ENCODE assay signal across 1 cellular context in the genomic region with DNA sequence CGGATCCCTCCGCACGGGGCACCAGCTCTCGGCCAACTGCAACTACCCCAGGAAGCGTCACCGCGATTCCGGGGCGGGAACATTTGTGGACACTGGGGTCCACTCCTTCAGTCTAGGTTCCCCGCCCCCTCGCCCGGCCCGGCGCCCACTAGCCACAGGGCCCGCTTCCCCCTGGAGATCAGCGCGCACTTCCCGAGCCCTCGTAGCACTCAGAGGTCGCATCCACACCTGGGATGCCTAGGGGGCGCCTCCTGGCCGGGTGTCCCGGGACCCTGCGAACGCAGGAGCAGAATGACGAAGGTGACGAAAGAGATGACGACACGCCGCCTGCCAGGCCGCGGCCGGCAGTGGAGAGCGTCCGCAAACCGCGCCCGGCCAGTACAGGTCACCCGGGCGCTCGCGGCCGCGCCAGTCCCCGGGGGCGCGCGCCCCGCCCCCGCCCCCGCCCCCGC.
A peak's percentile ranks its signal among the peaks of the same experiment; 100 is the strongest.
TF ChIP-seq lines count a peak whose summit lies in the region.

No MANE protein-coding gene starts in this region.

TF ChIP-seq in HepG2, 621 proteins besides CTCF, POLR2A, EP300 and RAD21 (continued from another document and continues in another):
- TF ChIP-seq, protein P1, sequence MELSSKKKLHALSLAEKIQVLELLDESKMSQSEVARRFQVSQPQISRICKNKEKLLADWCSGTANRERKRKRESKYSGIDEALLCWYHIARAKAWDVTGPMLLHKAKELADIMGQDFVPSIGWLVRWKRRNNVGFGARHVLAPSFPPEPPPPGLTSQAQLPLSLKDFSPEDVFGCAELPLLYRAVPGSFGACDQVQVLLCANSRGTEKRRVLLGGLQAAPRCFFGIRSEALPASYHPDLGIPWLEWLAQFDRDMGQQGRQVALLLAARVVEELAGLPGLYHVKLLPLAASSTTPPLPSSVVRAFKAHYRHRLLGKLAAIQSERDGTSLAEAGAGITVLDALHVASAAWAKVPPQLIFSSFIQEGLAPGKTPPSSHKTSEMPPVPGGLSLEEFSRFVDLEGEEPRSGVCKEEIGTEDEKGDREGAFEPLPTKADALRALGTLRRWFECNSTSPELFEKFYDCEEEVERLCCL (CRISPR knock-in tag; IDR thresholded peaks at IDR 0.05; ENCODE audit: borderline replicate concordance) = 0 out of 2 replicates have a peak, but pooled peaks have one; percentile 68
- TF ChIP-seq MAZ (IDR thresholded peaks at IDR 0.05; ENCODE audit: borderline replicate concordance, low read depth, low read length) = peak; percentile 53; the same call in 1 of the 2 replicates
- TF ChIP-seq MAZ (CRISPR knock-in tag; IDR thresholded peaks at IDR 0.05; ENCODE audit: low read depth) = peak; percentile 96
- peak; percentile 98 for TF ChIP-seq ZBTB7B (CRISPR knock-in tag; IDR thresholded peaks at IDR 0.05)
- TF ChIP-seq ZBTB20 (CRISPR knock-in tag; IDR thresholded peaks at IDR 0.05; ENCODE audit: borderline replicate concordance, low read depth) = no peak
- TF ChIP-seq ZNF317 (CRISPR knock-in tag; IDR thresholded peaks at IDR 0.05) = peak; percentile 75
- TF ChIP-seq, protein P2, sequence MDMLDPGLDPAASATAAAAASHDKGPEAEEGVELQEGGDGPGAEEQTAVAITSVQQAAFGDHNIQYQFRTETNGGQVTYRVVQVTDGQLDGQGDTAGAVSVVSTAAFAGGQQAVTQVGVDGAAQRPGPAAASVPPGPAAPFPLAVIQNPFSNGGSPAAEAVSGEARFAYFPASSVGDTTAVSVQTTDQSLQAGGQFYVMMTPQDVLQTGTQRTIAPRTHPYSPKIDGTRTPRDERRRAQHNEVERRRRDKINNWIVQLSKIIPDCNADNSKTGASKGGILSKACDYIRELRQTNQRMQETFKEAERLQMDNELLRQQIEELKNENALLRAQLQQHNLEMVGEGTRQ (IDR thresholded peaks at IDR 0.05; ENCODE audit: low read depth, low read length) = no peak
- TF ChIP-seq, protein P2 (CRISPR knock-in tag; IDR thresholded peaks at IDR 0.05; ENCODE audit: borderline replicate concordance) = no peak
- TF ChIP-seq MIER3 (CRISPR knock-in tag; IDR thresholded peaks at IDR 0.05; ENCODE audit: borderline replicate concordance) = peak; percentile 80
- no peak for TF ChIP-seq NFATC3 (CRISPR knock-in tag; IDR thresholded peaks at IDR 0.05)
- TF ChIP-seq AGO2 (optimal IDR thresholded peaks at IDR 0.05; ENCODE audit: low read depth, low read length) = no peak
- no peak for TF ChIP-seq ZNF781 (CRISPR knock-in tag; IDR thresholded peaks at IDR 0.05; ENCODE audit: borderline replicate concordance, not compliant biosample characterization)
- TF ChIP-seq, protein P3, sequence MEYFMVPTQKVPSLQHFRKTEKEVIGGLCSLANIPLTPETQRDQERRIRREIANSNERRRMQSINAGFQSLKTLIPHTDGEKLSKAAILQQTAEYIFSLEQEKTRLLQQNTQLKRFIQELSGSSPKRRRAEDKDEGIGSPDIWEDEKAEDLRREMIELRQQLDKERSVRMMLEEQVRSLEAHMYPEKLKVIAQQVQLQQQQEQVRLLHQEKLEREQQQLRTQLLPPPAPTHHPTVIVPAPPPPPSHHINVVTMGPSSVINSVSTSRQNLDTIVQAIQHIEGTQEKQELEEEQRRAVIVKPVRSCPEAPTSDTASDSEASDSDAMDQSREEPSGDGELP (IDR thresholded peaks at IDR 0.05; ENCODE audit: borderline replicate concordance, low read depth) = peak; percentile 55; the same call in 1 of the 2 replicates
- TF ChIP-seq CREM (IDR thresholded peaks at IDR 0.05) = peak; percentile 94
- TF ChIP-seq CREM (CRISPR knock-in tag; IDR thresholded peaks at IDR 0.05) = peak; percentile 78
- TF ChIP-seq CREB1 (IDR thresholded peaks at IDR 0.05) = peak; percentile 98
- TF ChIP-seq CREB1 (CRISPR knock-in tag; IDR thresholded peaks at IDR 0.05) = peak; percentile 96
- no peak for TF ChIP-seq SOX13 (IDR thresholded peaks at IDR 0.05)
- peak in 1 of 2 experiments; percentile 49; a peak in 2 of 4 replicates for TF ChIP-seq SOX13 (CRISPR knock-in tag; conservative IDR thresholded peaks at IDR 0.05 in 1 of 2, IDR thresholded peaks at IDR 0.05 in 1 of 2)
- TF ChIP-seq GABPA (IDR thresholded peaks at IDR 0.05; ENCODE audit: low read depth, low read length) = no peak
- peak; percentile 56; the same call in 1 of the 2 replicates for TF ChIP-seq GABPA (CRISPR knock-in tag; IDR thresholded peaks at IDR 0.05; ENCODE audit: low read depth)
- TF ChIP-seq ZNF703 (CRISPR knock-in tag; IDR thresholded peaks at IDR 0.05; ENCODE audit: borderline replicate concordance) = 0 out of 2 replicates have a peak, but pooled peaks have one; percentile 7
- no peak for TF ChIP-seq ZNF737 (CRISPR knock-in tag; IDR thresholded peaks at IDR 0.05; ENCODE audit: borderline replicate concordance)
- peak; percentile 92 for TF ChIP-seq GATAD2A (CRISPR knock-in tag; IDR thresholded peaks at IDR 0.05)
- TF ChIP-seq, protein P4, sequence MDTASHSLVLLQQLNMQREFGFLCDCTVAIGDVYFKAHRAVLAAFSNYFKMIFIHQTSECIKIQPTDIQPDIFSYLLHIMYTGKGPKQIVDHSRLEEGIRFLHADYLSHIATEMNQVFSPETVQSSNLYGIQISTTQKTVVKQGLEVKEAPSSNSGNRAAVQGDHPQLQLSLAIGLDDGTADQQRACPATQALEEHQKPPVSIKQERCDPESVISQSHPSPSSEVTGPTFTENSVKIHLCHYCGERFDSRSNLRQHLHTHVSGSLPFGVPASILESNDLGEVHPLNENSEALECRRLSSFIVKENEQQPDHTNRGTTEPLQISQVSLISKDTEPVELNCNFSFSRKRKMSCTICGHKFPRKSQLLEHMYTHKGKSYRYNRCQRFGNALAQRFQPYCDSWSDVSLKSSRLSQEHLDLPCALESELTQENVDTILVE (CRISPR knock-in tag; IDR thresholded peaks at IDR 0.05) = peak; percentile 76; the same call in 1 of the 2 replicates
- TF ChIP-seq ZNF12 (CRISPR knock-in tag; IDR thresholded peaks at IDR 0.05) = 0 out of 2 replicates have a peak, but pooled peaks have one; percentile 59
- TF ChIP-seq, protein P5, sequence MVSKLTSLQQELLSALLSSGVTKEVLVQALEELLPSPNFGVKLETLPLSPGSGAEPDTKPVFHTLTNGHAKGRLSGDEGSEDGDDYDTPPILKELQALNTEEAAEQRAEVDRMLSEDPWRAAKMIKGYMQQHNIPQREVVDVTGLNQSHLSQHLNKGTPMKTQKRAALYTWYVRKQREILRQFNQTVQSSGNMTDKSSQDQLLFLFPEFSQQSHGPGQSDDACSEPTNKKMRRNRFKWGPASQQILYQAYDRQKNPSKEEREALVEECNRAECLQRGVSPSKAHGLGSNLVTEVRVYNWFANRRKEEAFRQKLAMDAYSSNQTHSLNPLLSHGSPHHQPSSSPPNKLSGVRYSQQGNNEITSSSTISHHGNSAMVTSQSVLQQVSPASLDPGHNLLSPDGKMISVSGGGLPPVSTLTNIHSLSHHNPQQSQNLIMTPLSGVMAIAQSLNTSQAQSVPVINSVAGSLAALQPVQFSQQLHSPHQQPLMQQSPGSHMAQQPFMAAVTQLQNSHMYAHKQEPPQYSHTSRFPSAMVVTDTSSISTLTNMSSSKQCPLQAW (CRISPR knock-in tag; IDR thresholded peaks at IDR 0.05) = peak; percentile 86
- TF ChIP-seq CBX1 (IDR thresholded peaks at IDR 0.05; ENCODE audit: low read depth) = no peak
- TF ChIP-seq NAIF1 (CRISPR knock-in tag; IDR thresholded peaks at IDR 0.05; ENCODE audit: borderline replicate concordance) = no peak
- TF ChIP-seq KDM3A (CRISPR knock-in tag; IDR thresholded peaks at IDR 0.05; ENCODE audit: low read depth) = peak; percentile 94
- TF ChIP-seq MLLT10 (CRISPR knock-in tag; IDR thresholded peaks at IDR 0.05) = peak; percentile 73; the same call in 1 of the 2 replicates
- no peak for TF ChIP-seq NR2F6 (IDR thresholded peaks at IDR 0.05)
- TF ChIP-seq NR2F6 (CRISPR knock-in tag; IDR thresholded peaks at IDR 0.05) = peak; percentile 75
- peak; percentile 66; the same call in 1 of the 2 replicates for TF ChIP-seq ZNF256 (CRISPR knock-in tag; conservative IDR thresholded peaks at IDR 0.05)
- peak; percentile 21; the same call in 1 of the 2 replicates for TF ChIP-seq ZFP37 (CRISPR knock-in tag; IDR thresholded peaks at IDR 0.05; ENCODE audit: borderline replicate concordance)
- no peak for TF ChIP-seq ZFYVE20 (CRISPR knock-in tag; IDR thresholded peaks at IDR 0.05; ENCODE audit: borderline replicate concordance, low read depth)
- peak; percentile 37; the same call in 1 of the 2 replicates for TF ChIP-seq NCOA5 (CRISPR knock-in tag; IDR thresholded peaks at IDR 0.05)
- peak; percentile 74; the same call in 1 of the 2 replicates for TF ChIP-seq TOPORS (CRISPR knock-in tag; IDR thresholded peaks at IDR 0.05)
- TF ChIP-seq, protein P6, sequence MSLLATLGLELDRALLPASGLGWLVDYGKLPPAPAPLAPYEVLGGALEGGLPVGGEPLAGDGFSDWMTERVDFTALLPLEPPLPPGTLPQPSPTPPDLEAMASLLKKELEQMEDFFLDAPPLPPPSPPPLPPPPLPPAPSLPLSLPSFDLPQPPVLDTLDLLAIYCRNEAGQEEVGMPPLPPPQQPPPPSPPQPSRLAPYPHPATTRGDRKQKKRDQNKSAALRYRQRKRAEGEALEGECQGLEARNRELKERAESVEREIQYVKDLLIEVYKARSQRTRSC (CRISPR knock-in tag; IDR thresholded peaks at IDR 0.05; ENCODE audit: low read depth) = no peak
- TF ChIP-seq ZNF839 (CRISPR knock-in tag; IDR thresholded peaks at IDR 0.05; ENCODE audit: borderline replicate concordance) = no peak
- TF ChIP-seq ZNF446 (CRISPR knock-in tag; IDR thresholded peaks at IDR 0.05) = no peak
- no peak; the same call in 1 of the 2 replicates for TF ChIP-seq ZNF552 (CRISPR knock-in tag; IDR thresholded peaks at IDR 0.05; ENCODE audit: borderline replicate concordance)
- TF ChIP-seq ARNT2 (CRISPR knock-in tag; IDR thresholded peaks at IDR 0.05; ENCODE audit: low read depth) = peak; percentile 93
- TF ChIP-seq, protein P7, sequence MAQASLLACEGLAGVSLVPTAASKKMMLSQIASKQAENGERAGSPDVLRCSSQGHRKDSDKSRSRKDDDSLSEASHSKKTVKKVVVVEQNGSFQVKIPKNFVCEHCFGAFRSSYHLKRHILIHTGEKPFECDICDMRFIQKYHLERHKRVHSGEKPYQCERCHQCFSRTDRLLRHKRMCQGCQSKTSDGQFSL (CRISPR knock-in tag; IDR thresholded peaks at IDR 0.05) = peak; percentile 90
- TF ChIP-seq HES4 (CRISPR knock-in tag; IDR thresholded peaks at IDR 0.05; ENCODE audit: borderline replicate concordance) = no peak; the same call in 1 of the 2 replicates
- no peak for TF ChIP-seq ZNF782 (CRISPR knock-in tag; IDR thresholded peaks at IDR 0.05; ENCODE audit: borderline replicate concordance)
- peak; percentile 18; the same call in 1 of the 2 replicates for TF ChIP-seq ZNF234 (CRISPR knock-in tag; conservative IDR thresholded peaks at IDR 0.05)
- TF ChIP-seq, protein P8, sequence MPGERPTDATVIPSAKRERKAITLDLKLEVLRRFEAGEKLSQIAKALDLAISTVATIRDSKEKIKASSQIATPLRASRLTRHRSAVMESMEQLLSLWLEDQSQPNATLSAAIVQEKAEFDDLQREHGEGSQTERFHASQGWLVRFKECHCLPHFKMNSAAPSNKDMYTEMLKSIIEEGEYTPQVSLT (CRISPR knock-in tag; IDR thresholded peaks at IDR 0.05; ENCODE audit: borderline replicate concordance, low read depth) = no peak
- peak; percentile 37; the same call in 1 of the 2 replicates for TF ChIP-seq ZNF263 (CRISPR knock-in tag; IDR thresholded peaks at IDR 0.05)
- TF ChIP-seq, protein P9, sequence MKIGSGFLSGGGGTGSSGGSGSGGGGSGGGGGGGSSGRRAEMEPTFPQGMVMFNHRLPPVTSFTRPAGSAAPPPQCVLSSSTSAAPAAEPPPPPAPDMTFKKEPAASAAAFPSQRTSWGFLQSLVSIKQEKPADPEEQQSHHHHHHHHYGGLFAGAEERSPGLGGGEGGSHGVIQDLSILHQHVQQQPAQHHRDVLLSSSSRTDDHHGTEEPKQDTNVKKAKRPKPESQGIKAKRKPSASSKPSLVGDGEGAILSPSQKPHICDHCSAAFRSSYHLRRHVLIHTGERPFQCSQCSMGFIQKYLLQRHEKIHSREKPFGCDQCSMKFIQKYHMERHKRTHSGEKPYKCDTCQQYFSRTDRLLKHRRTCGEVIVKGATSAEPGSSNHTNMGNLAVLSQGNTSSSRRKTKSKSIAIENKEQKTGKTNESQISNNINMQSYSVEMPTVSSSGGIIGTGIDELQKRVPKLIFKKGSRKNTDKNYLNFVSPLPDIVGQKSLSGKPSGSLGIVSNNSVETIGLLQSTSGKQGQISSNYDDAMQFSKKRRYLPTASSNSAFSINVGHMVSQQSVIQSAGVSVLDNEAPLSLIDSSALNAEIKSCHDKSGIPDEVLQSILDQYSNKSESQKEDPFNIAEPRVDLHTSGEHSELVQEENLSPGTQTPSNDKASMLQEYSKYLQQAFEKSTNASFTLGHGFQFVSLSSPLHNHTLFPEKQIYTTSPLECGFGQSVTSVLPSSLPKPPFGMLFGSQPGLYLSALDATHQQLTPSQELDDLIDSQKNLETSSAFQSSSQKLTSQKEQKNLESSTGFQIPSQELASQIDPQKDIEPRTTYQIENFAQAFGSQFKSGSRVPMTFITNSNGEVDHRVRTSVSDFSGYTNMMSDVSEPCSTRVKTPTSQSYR (CRISPR knock-in tag; IDR thresholded peaks at IDR 0.05; ENCODE audit: borderline replicate concordance) = peak; percentile 78; the same call in 1 of the 2 replicates
- TF ChIP-seq, protein P10, sequence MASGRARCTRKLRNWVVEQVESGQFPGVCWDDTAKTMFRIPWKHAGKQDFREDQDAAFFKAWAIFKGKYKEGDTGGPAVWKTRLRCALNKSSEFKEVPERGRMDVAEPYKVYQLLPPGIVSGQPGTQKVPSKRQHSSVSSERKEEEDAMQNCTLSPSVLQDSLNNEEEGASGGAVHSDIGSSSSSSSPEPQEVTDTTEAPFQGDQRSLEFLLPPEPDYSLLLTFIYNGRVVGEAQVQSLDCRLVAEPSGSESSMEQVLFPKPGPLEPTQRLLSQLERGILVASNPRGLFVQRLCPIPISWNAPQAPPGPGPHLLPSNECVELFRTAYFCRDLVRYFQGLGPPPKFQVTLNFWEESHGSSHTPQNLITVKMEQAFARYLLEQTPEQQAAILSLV (CRISPR knock-in tag; IDR thresholded peaks at IDR 0.05; ENCODE audit: borderline replicate concordance) = no peak; the same call in 1 of the 2 replicates
- no peak for TF ChIP-seq ARID2 (CRISPR knock-in tag; IDR thresholded peaks at IDR 0.05; ENCODE audit: borderline replicate concordance)
- no peak for TF ChIP-seq SRSF1 (optimal IDR thresholded peaks at IDR 0.05; ENCODE audit: low read depth, low read length)
- peak; percentile 84 for TF ChIP-seq CEBPB (IDR thresholded peaks at IDR 0.05; ENCODE audit: borderline replicate concordance, low read depth, low read length)
- no peak for TF ChIP-seq ZNF333 (CRISPR knock-in tag; IDR thresholded peaks at IDR 0.05; ENCODE audit: borderline replicate concordance)
- TF ChIP-seq KAT8 (CRISPR knock-in tag; IDR thresholded peaks at IDR 0.05) = peak; percentile 81
- TF ChIP-seq ZKSCAN8 (CRISPR knock-in tag; IDR thresholded peaks at IDR 0.05; ENCODE audit: borderline replicate concordance) = peak; percentile 54; the same call in 1 of the 2 replicates
- TF ChIP-seq ZNF282 (IDR thresholded peaks at IDR 0.05; ENCODE audit: partially characterized antibody) = no peak
- peak; percentile 70 for TF ChIP-seq ZNF121 (CRISPR knock-in tag; IDR thresholded peaks at IDR 0.05)
- TF ChIP-seq TBL1XR1 (IDR thresholded peaks at IDR 0.05; ENCODE audit: borderline replicate concordance, low read length, partially characterized antibody) = peak; percentile 24
